ENCODE assay signal across 8 cellular contexts in genomic region chr1:52056937-52057231, GRCh38. TPM values are rescaled to one million over a fixed set of nuclear protein-coding genes. Genes with fewer than 3 reads are reported as not detected.
DNase-seq lines count a peak whose midpoint lies in the region; ATAC-seq, FAIRE-seq and TF ChIP-seq lines count a peak whose summit lies in the region.

No MANE protein-coding gene starts in this region.

- H3K27me3 Mint-ChIP-seq in astrocyte (ENCODE audit: low read depth, unreplicated experiment) (no peaks in the 10 kb centered on the region), mesothelial cell of epicardium (ENCODE audit: low read depth) (no peaks in the 10 kb centered on the region)

- H3K9me3 Mint-ChIP-seq in astrocyte (ENCODE audit: unreplicated experiment) (no peaks in the 10 kb centered on the region), mesothelial cell of epicardium (no peaks in the 10 kb centered on the region)

- H3K4me3 Mint-ChIP-seq in astrocyte (ENCODE audit: unreplicated experiment) (peak overlapping the region; percentile 99), mesothelial cell of epicardium (peak overlapping the region; percentile 93)

- H3K36me3 ChIP-seq in astrocyte (ENCODE audit: insufficient read depth, low read length) = peaks cover 10% of the 10 kb centered on the region

- H3K27ac ChIP-seq in astrocyte (ENCODE audit: low read depth, low read length) = peak overlapping the region; percentile 78

- H3K4me2 ChIP-seq in astrocyte (ENCODE audit: low read length) = peak overlapping the region; percentile 94

- peaks cover 78% of the 10 kb centered on the region for H3K79me2 ChIP-seq in astrocyte (ENCODE audit: insufficient read depth, low read length)

- no peaks in the 10 kb centered on the region for H3K9me3 ChIP-seq in astrocyte (ENCODE audit: insufficient read depth, low read depth, low read length)

- peaks cover 9% of the 10 kb centered on the region for H3K36me3 Mint-ChIP-seq in astrocyte (ENCODE audit: low read depth, unreplicated experiment)
- H3K36me3 Mint-ChIP-seq in mesothelial cell of epicardium = peaks cover 11% of the 10 kb centered on the region

- H3K4me1 ChIP-seq in astrocyte (ENCODE audit: insufficient read depth, low read length) = peaks cover 16% of the 10 kb centered on the region

- H3K4me1 Mint-ChIP-seq in astrocyte (ENCODE audit: low read depth, unreplicated experiment) (peaks cover 25% of the 10 kb centered on the region), mesothelial cell of epicardium (peaks cover 47% of the 10 kb centered on the region)

- FAIRE-seq in astrocyte (lab: Jason Lieb, UNC) = no peak

- peaks cover 43% of the 10 kb centered on the region for H4K20me1 ChIP-seq in astrocyte (ENCODE audit: insufficient read depth, low read length)

- peak; percentile 30 for DNase-seq in astrocyte (ENCODE audit: low read depth)
- no peak for DNase-seq in mesothelial cell of epicardium (ENCODE audit: low spot score in 2 of 2, unreplicated experiment in 2 of 2)
- no peak for DNase-seq in germinal center (ENCODE audit: low spot score)
- no peak for DNase-seq in activated effector memory CD4-positive, alpha-beta T cell treated with anti-CD3 and anti-CD28 coated beads, Interleukin-2, amount 50 U/mL, for 16 hours
- DNase-seq in stimulated activated CD4-positive, alpha-beta T cell treated with anti-CD3 and anti-CD28 coated beads, Interleukin-15, amount 100 ng/mL, for 24 hours = no peak

- H3K27ac Mint-ChIP-seq in astrocyte (ENCODE audit: unreplicated experiment) (peak overlapping the region; percentile 99), mesothelial cell of epicardium (peak overlapping the region; percentile 93)

- no peaks in the 10 kb centered on the region for H3K27me3 ChIP-seq in astrocyte (ENCODE audit: insufficient read depth, low read length)

- ATAC-seq in GM18499 (IDR thresholded peaks at IDR 0.05; ENCODE audit: insufficient read depth, unreplicated experiment) (peak; percentile 32), HG03039 (IDR thresholded peaks at IDR 0.05; ENCODE audit: unreplicated experiment) (peak; percentile 10), GM19463 (IDR thresholded peaks at IDR 0.05; ENCODE audit: unreplicated experiment) (no peak)

- no peak for TF ChIP-seq CTCF in astrocyte (IDR thresholded peaks at IDR 0.05; ENCODE audit: insufficient read depth, low read depth, low read length)
- TF ChIP-seq CTCF in mesothelial cell of epicardium (IDR thresholded peaks at IDR 0.05; ENCODE audit: unreplicated experiment) = no peak

- peak overlapping the region; percentile 92 for H3K9ac ChIP-seq in astrocyte (ENCODE audit: low read length)

- H2AFZ ChIP-seq in astrocyte (ENCODE audit: low read depth, low read length) = peak overlapping the region; percentile 49

- H3K4me3 ChIP-seq in astrocyte (ENCODE audit: insufficient read depth, low read depth, low read length) = peak overlapping the region; percentile 87

RNA-seq across cellular contexts. Expression of gene BTF3L4, which starts 0.8 kb away (rescaled TPM):
- 47.1 and 51.5 TPM in 2 replicates for total RNA-seq in astrocyte
- 74.0 to 78.1 TPM (median 76.3 TPM) in 3 replicates for total RNA-seq in mesothelial cell of epicardium

RNA-seq across cellular contexts. Expression of gene TXNDC12, which starts 1.9 kb away (rescaled TPM):
- total RNA-seq in astrocyte (66.8 and 73.0 TPM in 2 replicates), mesothelial cell of epicardium (46.7 to 53.9 TPM (median 47.8 TPM) in 3 replicates)

RNA-seq across cellular contexts. Expression of gene KTI12, which starts 23.3 kb away (rescaled TPM):
- 8.6 and 9.5 TPM in 2 replicates for total RNA-seq in astrocyte
- total RNA-seq in mesothelial cell of epicardium = 8.2 to 9.4 TPM (median 8.5 TPM) in 3 replicates
